ENCODE assay signal across 8 cellular contexts in genomic region chr9:98193336-98193944, GRCh38. TPM values are rescaled to one million over a fixed set of nuclear protein-coding genes. Genes with fewer than 3 reads are reported as not detected.
DNase-seq lines count a peak whose midpoint lies in the region; ATAC-seq and TF ChIP-seq lines count a peak whose summit lies in the region.

No MANE protein-coding gene starts in this region.

- TF ChIP-seq CTCF in heart right ventricle (IDR thresholded peaks at IDR 0.05) (no peak), body of pancreas (IDR thresholded peaks at IDR 0.05) (no peak), upper lobe of right lung (IDR thresholded peaks at IDR 0.05) (no peak), omental fat pad (IDR thresholded peaks at IDR 0.05) (no peak)

- H3K4me1 ChIP-seq in heart right ventricle (peaks cover 0 to 19% (median 6%) of the 10 kb centered on the region in 9 donors), body of pancreas (peaks cover 13% of the 10 kb centered on the region), mesodermal cell (ENCODE audit: control insufficient read depth, insufficient read depth, low read length, poor library complexity, severe bottlenecking) (peaks cover 14% of the 10 kb centered on the region), upper lobe of right lung (peaks cover 8% of the 10 kb centered on the region)

- peak overlapping the region in 9 of 10 donors; percentile 46 to 79 (median 71) for H3K4me3 ChIP-seq in heart right ventricle
- H3K4me3 ChIP-seq in body of pancreas, result peak overlapping the region in 1 of 2 donors; percentile 67
- peak overlapping the region; percentile 71 for H3K4me3 ChIP-seq in mesodermal cell (ENCODE audit: extremely low read depth, insufficient read depth, low read length, poor library complexity, severe bottlenecking)
- peak overlapping the region; percentile 71 for H3K4me3 ChIP-seq in upper lobe of right lung

- no peak for TF ChIP-seq POLR2A in body of pancreas (IDR thresholded peaks at IDR 0.05)

- H3K27ac ChIP-seq in heart right ventricle (peak overlapping the region in 5 of 10 donors; percentile 20 to 72 (median 44)), body of pancreas (peak overlapping the region; percentile 14 to 76 (median 58)), mesodermal cell (ENCODE audit: low read depth, low read length, severe bottlenecking) (peak overlapping the region; percentile 67), upper lobe of right lung (peak overlapping the region; percentile 77)

- H3K36me3 ChIP-seq in heart right ventricle (peaks cover 0 to 8% (median 0%) of the 10 kb centered on the region in 9 donors), body of pancreas (replicated peaks in 1 of 2; ENCODE audit: insufficient read depth in 1 of 2, low read depth in 2 of 2) (no peaks in the 10 kb centered on the region), mesodermal cell (ENCODE audit: control insufficient read depth, insufficient read depth, low read length) (no peaks in the 10 kb centered on the region), upper lobe of right lung (peaks cover 9% of the 10 kb centered on the region)

- intact Hi-C loops in heart right ventricle (cut with DNase I), result loop anchor here in 1 of 10 donors (10.0 kb wide), 1 partner anchor 119 kb away; no protein-coding TSS in a partner anchor
- intact Hi-C loops in left cardiac atrium (cut with DNase I), result no loop called here
- intact Hi-C loops in body of pancreas (cut with DNase I), result no loop called here
- intact Hi-C loops in upper lobe of right lung (cut with DNase I), result no loop called here

- H3K9me3 ChIP-seq in heart right ventricle (no peaks in the 10 kb centered on the region), body of pancreas (no peaks in the 10 kb centered on the region), mesodermal cell (ENCODE audit: control insufficient read depth, low read length) (no peaks in the 10 kb centered on the region), upper lobe of right lung (no peaks in the 10 kb centered on the region)

- DNase-seq in heart right ventricle, result no peak
- no peak for DNase-seq in left cardiac atrium
- no peak for DNase-seq in body of pancreas
- DNase-seq in upper lobe of right lung, result no peak
- DNase-seq in HEK293T (ENCODE audit: extremely low spot score), result no peak
- no peak for DNase-seq in omental fat pad (ENCODE audit: low spot score)
- no peak for DNase-seq in NCI-H2107 treated with DMSO at 0.1 percent for 48 hours (lab: John Stamatoyannopoulos, UW; ENCODE audit: unreplicated experiment)

- H3K27me3 ChIP-seq in heart right ventricle, result peaks cover 0 to 9% (median 0%) of the 10 kb centered on the region in 7 donors
- H3K27me3 ChIP-seq in body of pancreas, result no peaks in the 10 kb centered on the region
- H3K27me3 ChIP-seq in upper lobe of right lung, result no peaks in the 10 kb centered on the region

- CTCF ChIA-PET in HEK293T (lab: Yijun Ruan, JAX), result interaction anchor here (0.6 kb wide), 2 partner anchors 125 to 548 kb away, joined by 3 read pairs; no protein-coding TSS in a partner anchor

- POLR2A ChIA-PET in HEK293T (lab: Yijun Ruan, JAX), result interaction anchor here (0.9 to 1.2 kb wide), 3 partner anchors 62 to 97 kb away, joined by 3 to 7 read pairs (median 5); partner anchors contain the start of genes TBC1D2 and TRIM14

- WGBS in heart right ventricle, 2 donors, result 54 to 59% methylated on average over 8 of the region's 8 CpGs
- WGBS in body of pancreas, 2 donors, result 31 to 32% methylated on average over 8 of the region's 8 CpGs
- 20 to 90% methylated on average over 1 to 2 of the region's 8 CpGs for WGBS in mesodermal cell (ENCODE audit: insufficient coverage in 2 of 2), 2 experiments

- ATAC-seq in heart right ventricle, result peak in 2 of 8 donors; percentile 5 to 8
- ATAC-seq in left cardiac atrium, result no peak
- ATAC-seq in body of pancreas, result no peak
- peak; percentile 6 for ATAC-seq in upper lobe of right lung
- no peak for ATAC-seq in omental fat pad (ENCODE audit: low FRiP score)

TF ChIP-seq in HEK293T, 16 proteins besides CTCF, POLR2A, EP300 and RAD21:
- TF ChIP-seq SUZ12 (IDR thresholded peaks at IDR 0.05) (no peak), PKNOX1 (IDR thresholded peaks at IDR 0.05) (no peak), SP1 (IDR thresholded peaks at IDR 0.05) (no peak), CTBP1 (IDR thresholded peaks at IDR 0.05; ENCODE audit: borderline replicate concordance) (no peak)
TF ChIP-seq in HEK293T: peak in this region for 0.

RNA-seq across cellular contexts. Expression of gene CORO2A, which starts 1.0 kb away (rescaled TPM):
- total RNA-seq in heart right ventricle (under 1 TPM; 0.06 to 0.90 (median 0.22) TPM), left cardiac atrium (1 to 10 TPM in 1 of 2 donors, under 1 TPM in 1; 0.60 to 1.4 TPM), body of pancreas (1 to 10 TPM in 1 of 2 donors, under 1 TPM in 1; 0.66 to 1.3 TPM), upper lobe of right lung (20.0 TPM), omental fat pad (1 to 10 TPM in 3 of 4 donors, under 1 TPM in 1; 0.56 to 4.4 (median 2.9) TPM)
- under 1 TPM; 0.22 to 0.42 TPM for polyA plus RNA-seq in heart right ventricle
- 17.3 TPM for polyA plus RNA-seq in mesodermal cell (2013, experiment 1 of 2)
- 14.8 TPM for polyA plus RNA-seq in mesodermal cell (2013, experiment 2 of 2)
